8 cellular contexts compared by ENCODE assay signal in genomic region chr1:223811634-223812101, GRCh38. TPM values are rescaled to one million over a fixed set of nuclear protein-coding genes. Genes with fewer than 3 reads are reported as not detected.
DNase-seq lines count a peak whose midpoint lies in the region; ATAC-seq and TF ChIP-seq lines count a peak whose summit lies in the region.

No MANE protein-coding gene starts in this region.

- H3K4me3 ChIP-seq in CD8-positive, alpha-beta T cell (ENCODE audit: low read depth, low read length), result no peak overlapping the region
- H3K4me3 ChIP-seq in HCT116 (replicated peaks in 1 of 2; ENCODE audit: low read depth in 1 of 2, low read length in 2 of 2) (no peak overlapping the region), SK-N-SH (ENCODE audit: low read depth in 2 of 2, low read length in 1 of 2) (no peak overlapping the region; a peak in 1 of 4 replicates), fibroblast of villous mesenchyme (ENCODE audit: low read depth, low read length) (no peak overlapping the region)

- H3K4me3 Mint-ChIP-seq in CD8-positive, alpha-beta T cell, result no peak overlapping the region

- peaks cover 65% of the 10 kb centered on the region for H3K36me3 Mint-ChIP-seq in CD8-positive, alpha-beta T cell

- H4K20me1 ChIP-seq in HCT116 (ENCODE audit: insufficient read depth) (peaks cover 10% of the 10 kb centered on the region; the same call in 1 of the 2 replicates), SK-N-SH (ENCODE audit: insufficient read depth) (no peaks in the 10 kb centered on the region)

- DNase-seq in CD8-positive, alpha-beta T cell, result no peak
- DNase-seq in HCT116 (ENCODE audit: low read depth, low spot score), result peak; percentile 15
- peak; percentile 24 for DNase-seq in SK-N-SH
- DNase-seq in fibroblast of villous mesenchyme (ENCODE audit: low read depth), result peak; percentile 57
- DNase-seq in sciatic nerve (ENCODE audit: low spot score), result no peak
- DNase-seq in epidermal melanocyte (ENCODE audit: insufficient read length, low spot score), result no peak
- no peak for DNase-seq in SHP77 (lab: John Stamatoyannopoulos, UW)

- H3K79me2 ChIP-seq in HCT116 (ENCODE audit: insufficient read depth, low read length) (peaks cover 20% of the 10 kb centered on the region; the same call in 1 of the 2 replicates), SK-N-SH (ENCODE audit: insufficient read depth) (peaks cover 40% of the 10 kb centered on the region)

- intact Hi-C loops in CD8-positive, alpha-beta T cell (cut with DNase I, micrococcal nuclease), result loop anchor here (1.0 to 10.0 kb wide), 8 partner anchors 34 to 523 kb away; partner anchors contain the start of genes NVL (in 1 of the 2) and TP53BP2 (in 1 of the 2)
- intact Hi-C loops in HCT116 (cut with micrococcal nuclease) (loop anchor here (10.0 kb wide), 1 partner anchor 523 kb away; the partner anchor contains the start of gene NVL), sciatic nerve (cut with DNase I) (no loop called here)

- H2AFZ ChIP-seq in HCT116 (ENCODE audit: low read depth, low read length, poor library complexity, severe bottlenecking) (no peak overlapping the region), SK-N-SH (ENCODE audit: low read depth) (no peak overlapping the region)

- no peak overlapping the region for H3K9ac ChIP-seq in HCT116 (ENCODE audit: low read length)
- no peak overlapping the region for H3K9ac ChIP-seq in SK-N-SH

- no peak for TF ChIP-seq EP300 in SK-N-SH (IDR thresholded peaks at IDR 0.05; ENCODE audit: borderline replicate concordance in 1 of 2, low read depth in 1 of 2, low read length in 1 of 2)

- no peaks in the 10 kb centered on the region for H3K9me3 ChIP-seq in CD8-positive, alpha-beta T cell (ENCODE audit: low read length)
- H3K9me3 ChIP-seq in HCT116 (ENCODE audit: control insufficient read depth in 1 of 2, insufficient read depth in 1 of 2, low read depth in 1 of 2, low read length in 2 of 2), result no peaks in the 10 kb centered on the region
- H3K9me3 ChIP-seq in SK-N-SH, result 0 out of 2 replicates have a peak, but pooled peaks cover 3% of the 10 kb centered on the region

- H3K27me3 ChIP-seq in CD8-positive, alpha-beta T cell (ENCODE audit: insufficient read depth, low read length), result no peaks in the 10 kb centered on the region
- no peaks in the 10 kb centered on the region for H3K27me3 ChIP-seq in HCT116 (ENCODE audit: insufficient read depth, low read length)
- H3K27me3 ChIP-seq in SK-N-SH (ENCODE audit: insufficient read depth), result no peaks in the 10 kb centered on the region

- POLR2A ChIA-PET in CD8-positive, alpha-beta T cell (lab: Charles Lee), result interaction anchor here (1.1 to 2.1 kb wide), 2 partner anchors 12 to 34 kb away, joined by 3 to 13 read pairs; partner anchors contain the start of gene TP53BP2
- POLR2A ChIA-PET in HCT116 (lab: Charles Lee) (no interaction called here), SK-N-SH (lab: Yijun Ruan, JAX) (no interaction called here)

- H3K4me2 ChIP-seq in HCT116 (ENCODE audit: low read length) (no peak overlapping the region), SK-N-SH (no peak overlapping the region)

- H3K27ac Mint-ChIP-seq in CD8-positive, alpha-beta T cell, result no peak overlapping the region

- H3F3A ChIP-seq in SK-N-SH (replicated peaks; ENCODE audit: insufficient read depth), result peaks cover 5% of the 10 kb centered on the region

- no peaks in the 10 kb centered on the region for H3K27me3 Mint-ChIP-seq in CD8-positive, alpha-beta T cell (ENCODE audit: low read depth)

- H3K4me1 ChIP-seq in CD8-positive, alpha-beta T cell (ENCODE audit: insufficient read depth, low read length), result peaks cover 6% of the 10 kb centered on the region
- H3K4me1 ChIP-seq in HCT116 (ENCODE audit: control insufficient read depth in 1 of 2, insufficient read depth in 2 of 2, low read length in 2 of 2), result peaks cover 0 to 29% of the 10 kb centered on the region in 2 experiments; a peak in 2 of 4 replicates
- no peaks in the 10 kb centered on the region for H3K4me1 ChIP-seq in SK-N-SH (ENCODE audit: control insufficient read depth in 1 of 2, insufficient read depth in 2 of 2, low read depth in 1 of 2, low read length in 1 of 2)

- RAD21 ChIA-PET in HCT116 (lab: Charles Lee; ENCODE audit: low non-redundant PET in 1 of 2, low total read pairs in 2 of 2, uncharacterized antibody in 2 of 2, unreplicated experiment in 2 of 2), result interaction anchor here in 1 of 2 experiments (0.7 kb wide), 1 partner anchor 572 kb away, joined by 5 read pairs; no protein-coding TSS in a partner anchor

- no peaks in the 10 kb centered on the region for H3K36me3 ChIP-seq in CD8-positive, alpha-beta T cell (ENCODE audit: insufficient read depth, low read length)
- H3K36me3 ChIP-seq in HCT116 (ENCODE audit: control insufficient read depth in 1 of 2, insufficient read depth in 2 of 2, low read length in 2 of 2), result peaks cover 3 to 5% of the 10 kb centered on the region in 2 experiments; a peak in 2 of 4 replicates
- peaks cover 44 to 49% of the 10 kb centered on the region in 2 experiments for H3K36me3 ChIP-seq in SK-N-SH (replicated peaks in 1 of 2; ENCODE audit: control insufficient read depth in 1 of 2, insufficient read depth in 2 of 2, low read length in 1 of 2)

- H3K9me3 Mint-ChIP-seq in CD8-positive, alpha-beta T cell, result no peaks in the 10 kb centered on the region

- H3K4me1 Mint-ChIP-seq in CD8-positive, alpha-beta T cell (ENCODE audit: low read depth), result peaks cover 25% of the 10 kb centered on the region

- TF ChIP-seq CTCF in CD8-positive, alpha-beta T cell (IDR thresholded peaks at IDR 0.05), result peak; percentile 73
- TF ChIP-seq CTCF in HCT116 (IDR thresholded peaks at IDR 0.05 in 2 of 3, conservative IDR thresholded peaks at IDR 0.05 in 1 of 3; ENCODE audit: borderline replicate concordance in 1 of 3, insufficient read depth in 1 of 3, low read depth in 2 of 3, low read length in 2 of 3), result peak; percentile 31 to 70 (median 58); a peak in 5 of 6 replicates
- peak; percentile 69 for TF ChIP-seq CTCF in SK-N-SH (IDR thresholded peaks at IDR 0.05)
- peak; percentile 42 for TF ChIP-seq CTCF in fibroblast of villous mesenchyme (IDR thresholded peaks at IDR 0.05; ENCODE audit: insufficient read depth, low read depth, low read length)

- H3K27ac ChIP-seq in CD8-positive, alpha-beta T cell (ENCODE audit: low read depth, low read length), result no peak overlapping the region
- H3K27ac ChIP-seq in HCT116 (ENCODE audit: low read depth, low read length) (no peak overlapping the region), SK-N-SH (ENCODE audit: low read depth in 2 of 2, low read length in 1 of 2) (no peak overlapping the region)

- 65% methylated on average over 3 of the region's 3 CpGs for WGBS in SK-N-SH (ENCODE audit: low lambda C conversion rate)

- H3K9me2 ChIP-seq in HCT116 (ENCODE audit: insufficient read depth), result no peaks in the 10 kb centered on the region
- H3K9me2 ChIP-seq in SK-N-SH, result no peaks in the 10 kb centered on the region

- CTCF ChIA-PET in CD8-positive, alpha-beta T cell (lab: Charles Lee), result interaction anchor here (0.8 to 2.7 kb wide), 11 partner anchors 9 to 241 kb away, joined by 3 to 14 read pairs (median 4); partner anchors contain the start of gene TP53BP2
- CTCF ChIA-PET in HCT116 (lab: Charles Lee) (interaction anchor here (0.6 to 1.6 kb wide), 4 partner anchors 116 to 443 kb away, joined by 3 to 9 read pairs (median 4); no protein-coding TSS in a partner anchor), SK-N-SH (lab: Yijun Ruan, JAX) (interaction anchor here (0.5 to 2.7 kb wide), 24 partner anchors 9 to 532 kb away, joined by 3 to 26 read pairs (median 6); partner anchors contain the start of gene TP53BP2)

- peak; percentile 84 for TF ChIP-seq RAD21 in HCT116 (IDR thresholded peaks at IDR 0.05; ENCODE audit: low read depth)
- peak; percentile 85 for TF ChIP-seq RAD21 in SK-N-SH (IDR thresholded peaks at IDR 0.05; ENCODE audit: low read length)

- peak; percentile 74 for ATAC-seq in CD8-positive, alpha-beta T cell
- ATAC-seq in HCT116 (peak; percentile 71), sciatic nerve (peak; percentile 68), HG03442 (IDR thresholded peaks at IDR 0.05; ENCODE audit: unreplicated experiment) (no peak)

- no peak for TF ChIP-seq POLR2A in HCT116 (IDR thresholded peaks at IDR 0.05; ENCODE audit: borderline replicate concordance, extremely low read depth, insufficient read depth, insufficient read length)

- BruUV-seq in HCT116 (replicated peaks; lab: Mats Ljungman, UMichigan), result no TSS peak

TF ChIP-seq in HCT116, 20 proteins besides CTCF, POLR2A, EP300 and RAD21 (continues in another document):
- TF ChIP-seq, protein P1, sequence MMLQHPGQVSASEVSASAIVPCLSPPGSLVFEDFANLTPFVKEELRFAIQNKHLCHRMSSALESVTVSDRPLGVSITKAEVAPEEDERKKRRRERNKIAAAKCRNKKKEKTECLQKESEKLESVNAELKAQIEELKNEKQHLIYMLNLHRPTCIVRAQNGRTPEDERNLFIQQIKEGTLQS (IDR thresholded peaks at IDR 0.05), result no peak
- TF ChIP-seq ZFX (IDR thresholded peaks at IDR 0.05) (no peak), CBX3 (IDR thresholded peaks at IDR 0.05; ENCODE audit: low read depth) (no peak), FOSL1 (IDR thresholded peaks at IDR 0.05; ENCODE audit: low read depth) (no peak), CEBPB (IDR thresholded peaks at IDR 0.05; ENCODE audit: low read depth) (no peak), SRF (IDR thresholded peaks at IDR 0.05; ENCODE audit: low read depth) (no peak), EGR1 (IDR thresholded peaks at IDR 0.05; ENCODE audit: low read depth) (no peak), TCF7L2 (IDR thresholded peaks at IDR 0.05; ENCODE audit: borderline replicate concordance, extremely low read depth, insufficient read depth, insufficient read length) (no peak)

TF ChIP-seq in SK-N-SH, 30 proteins besides CTCF, POLR2A, EP300 and RAD21:
- TF ChIP-seq NRF1 (IDR thresholded peaks at IDR 0.05; ENCODE audit: low read depth, low read length), result no peak
- no peak for TF ChIP-seq CHD2 (IDR thresholded peaks at IDR 0.05; ENCODE audit: low read length, partially characterized antibody)
- TF ChIP-seq SIN3A (IDR thresholded peaks at IDR 0.05; ENCODE audit: borderline replicate concordance, low read depth, low read length), result no peak
- peak; percentile 70 for TF ChIP-seq SMC3 (IDR thresholded peaks at IDR 0.05; ENCODE audit: low read depth, low read length)
- no peak for TF ChIP-seq TCF12 (IDR thresholded peaks at IDR 0.05)
- TF ChIP-seq, protein P2, sequence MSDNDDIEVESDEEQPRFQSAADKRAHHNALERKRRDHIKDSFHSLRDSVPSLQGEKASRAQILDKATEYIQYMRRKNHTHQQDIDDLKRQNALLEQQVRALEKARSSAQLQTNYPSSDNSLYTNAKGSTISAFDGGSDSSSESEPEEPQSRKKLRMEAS (IDR thresholded peaks at IDR 0.05; ENCODE audit: low read depth), result no peak
- TF ChIP-seq GABPA (IDR thresholded peaks at IDR 0.05; ENCODE audit: low read depth), result no peak

RNA-seq across cellular contexts. Expression of gene TP53BP2, which starts 34.1 kb away (rescaled TPM):
- 10 to 100 TPM; 96.1 to 98.3 TPM for total RNA-seq in CD8-positive, alpha-beta T cell
- 38.2 TPM for total RNA-seq in HCT116 (2021; ENCODE audit: unreplicated experiment)
- 14.1 and 15.4 TPM in 2 replicates for polyA plus RNA-seq in HCT116 (2012)
- 11.4 and 14.8 TPM in 2 replicates for polyA plus RNA-seq in SK-N-SH (2012; rRNA removed)
- 13.5 and 13.9 TPM in 2 replicates for polyA plus RNA-seq in SK-N-SH (2012; cell fraction: cytosol; rRNA removed)
- polyA plus RNA-seq in SK-N-SH (2012; cell fraction: nucleus; rRNA removed), result 14.2 and 19.2 TPM in 2 replicates
- 32.2 and 38.0 TPM in 2 replicates for total RNA-seq in fibroblast of villous mesenchyme
- total RNA-seq in sciatic nerve, result 44.1 TPM

Comparison
In these comparisons a context has a peak if more than half of its experiments do, and no peak if none do; other contexts are left out.
1. DNase-seq: peak in HCT116 (single experiment), SK-N-SH (single experiment) and fibroblast of villous mesenchyme (single experiment); none in CD8-positive, alpha-beta T cell (0 of 7), sciatic nerve (single experiment), epidermal melanocyte (single experiment) and SHP77 (0 of 2).
2. Peak in every context shown above with its lines, with median percentiles within 50 percentile points of each other: CTCF ChIP-seq.